22 cellular contexts compared by ENCODE assay signal in genomic region chr4:91997045-91997444, GRCh38.
"Had no signal": no experiment of that assay in that cellular context is flagged by ENCODE, and none has a peak within 500 bp of the region (broad histone marks: within the 10 kb centered on the region; RNA-seq: fewer than 3 reads in every experiment).

No MANE protein-coding gene starts in this region.

- H3K27me3 Mint-ChIP-seq: dendritic cell treated with granulocyte-macrophage colony-stimulating factor and Interleukin-4, amounts not matched to agents 40 ng/mL and 50 ng/mL, for 4 days; effector memory CD8-positive, alpha-beta T cell; memory B cell; naive B cell; naive thymus-derived CD8-positive, alpha-beta T cell had no signal

- H3K4me1 Mint-ChIP-seq: endodermal cell; memory B cell; naive B cell; naive thymus-derived CD8-positive, alpha-beta T cell had no signal

- H3K9me3 ChIP-seq: colonic mucosa, gastrocnemius medialis, left lung, lower lobe of right lung had no signal

- ATAC-seq: effector memory CD8-positive, alpha-beta T cell; gastrocnemius medialis; heart right ventricle; left cardiac atrium; left lung; left ventricle myocardium superior; lower lobe of right lung; naive thymus-derived CD8-positive, alpha-beta T cell had no signal

- H3K4me1 ChIP-seq: colonic mucosa, esophagus muscularis mucosa, gastrocnemius medialis, heart right ventricle, left lung, lower lobe of right lung had no signal

- H3K27ac Mint-ChIP-seq: dendritic cell treated with granulocyte-macrophage colony-stimulating factor and Interleukin-4, amounts not matched to agents 40 ng/mL and 50 ng/mL, for 4 days; effector memory CD8-positive, alpha-beta T cell; endodermal cell; memory B cell; naive B cell; naive thymus-derived CD8-positive, alpha-beta T cell had no signal

- H3K36me3 ChIP-seq: colonic mucosa, esophagus muscularis mucosa, gastrocnemius medialis, heart right ventricle, left lung, lower lobe of right lung had no signal

- DNase-seq: colonic mucosa; cortex of kidney; effector CD8-positive, alpha-beta T cell; effector memory CD8-positive, alpha-beta T cell; endodermal cell; foreskin melanocyte; gastrocnemius medialis; glutamatergic neuron; head of caudate nucleus; heart right ventricle; hippocampal formation; left cardiac atrium; left lung; left ventricle myocardium superior; lower lobe of right lung; mesendoderm; midbrain; naive B cell; naive thymus-derived CD8-positive, alpha-beta T cell had no signal

- H3K27me3 ChIP-seq: colonic mucosa, esophagus muscularis mucosa, gastrocnemius medialis, heart right ventricle, left lung had no signal

- H3K36me3 Mint-ChIP-seq: memory B cell; naive B cell; naive thymus-derived CD8-positive, alpha-beta T cell had no signal

- H3K4me3 ChIP-seq: colonic mucosa, esophagus muscularis mucosa, gastrocnemius medialis, heart right ventricle, left lung, lower lobe of right lung had no signal

- H3K9me3 Mint-ChIP-seq: endodermal cell had no signal

- H3K27ac ChIP-seq: colonic mucosa, esophagus muscularis mucosa, gastrocnemius medialis, heart right ventricle, left lung, lower lobe of right lung had no signal

- H3K4me3 Mint-ChIP-seq: dendritic cell treated with granulocyte-macrophage colony-stimulating factor and Interleukin-4, amounts not matched to agents 40 ng/mL and 50 ng/mL, for 4 days; effector memory CD8-positive, alpha-beta T cell; endodermal cell; memory B cell; naive B cell; naive thymus-derived CD8-positive, alpha-beta T cell had no signal
